ENCODE assay signal across 3 cellular contexts in genomic region chr15:91252756-91253155, GRCh38.
"Had no signal": no experiment of that assay in that cellular context is flagged by ENCODE, and none has a peak within 500 bp of the region (broad histone marks: within the 10 kb centered on the region; RNA-seq: fewer than 3 reads in every experiment).

No MANE protein-coding gene starts in this region.

- H3K4me3 Mint-ChIP-seq: IgD-negative memory B cell had no signal

- H3K4me3 ChIP-seq: K562 had no signal

- H3K9me3 Mint-ChIP-seq: IgD-negative memory B cell had no signal

- DNase-seq: IMR-90 had no signal

- H3K27ac Mint-ChIP-seq: IgD-negative memory B cell had no signal
